ENCODE assay signal across 10 cellular contexts in genomic region chrX:19670854-19671620, GRCh38.
DNase-seq lines count a peak whose midpoint lies in the region; ATAC-seq, FAIRE-seq and TF ChIP-seq lines count a peak whose summit lies in the region.
"Had no signal": no experiment of that assay in that cellular context is flagged by ENCODE, and none has a peak within 500 bp of the region (broad histone marks: within the 10 kb centered on the region; RNA-seq: fewer than 3 reads in every experiment).

No MANE protein-coding gene starts in this region.

- H3K79me2 ChIP-seq in H9 (ENCODE audit: insufficient read depth, low read length) (no peaks in the 10 kb centered on the region), astrocyte (ENCODE audit: insufficient read depth, low read length) (peaks cover 26% of the 10 kb centered on the region), hepatocyte (no peaks in the 10 kb centered on the region)

- H3K23ac ChIP-seq in H9 (ENCODE audit: insufficient read length, low read depth, low read length): no peak overlapping the region

- H3K27me3 Mint-ChIP-seq in H9 (ENCODE audit: low read depth) (no peaks in the 10 kb centered on the region; the same call in 1 of the 2 replicates), astrocyte (ENCODE audit: low read depth, unreplicated experiment) (no peaks in the 10 kb centered on the region)

- H3K79me1 ChIP-seq in H9 (ENCODE audit: insufficient read depth, low read depth, low read length, poor library complexity, severe bottlenecking): no peaks in the 10 kb centered on the region

- no peaks in the 10 kb centered on the region for H3K23me2 ChIP-seq in H9 (ENCODE audit: insufficient read length, low read depth, low read length, poor library complexity, severe bottlenecking)

- H3K36me3 Mint-ChIP-seq in H9 (ENCODE audit: insufficient read depth in 1 of 3, low read depth in 3 of 3) (no peaks in the 10 kb centered on the region; a peak in 4 of 7 replicates), astrocyte (ENCODE audit: low read depth, unreplicated experiment) (no peaks in the 10 kb centered on the region)

- H4K8ac ChIP-seq in H9 (replicated peaks; ENCODE audit: insufficient read length, low read depth, low read length): no peak overlapping the region

- H3K36me3 ChIP-seq in astrocyte (ENCODE audit: insufficient read depth, low read length): no peaks in the 10 kb centered on the region
- no peaks in the 10 kb centered on the region for H3K36me3 ChIP-seq in hepatocyte (replicated peaks; ENCODE audit: insufficient read depth, low read depth)
- H3K36me3 ChIP-seq in skeletal muscle satellite cell (ENCODE audit: insufficient read depth, low read length): no peaks in the 10 kb centered on the region

- H4K5ac ChIP-seq in H9 (ENCODE audit: insufficient read length, low read depth, low read length): no peak overlapping the region

- H2BK120ac ChIP-seq in H9 (ENCODE audit: low read depth, low read length, poor library complexity, severe bottlenecking): no peak overlapping the region

- no peak overlapping the region for H2BK15ac ChIP-seq in H9 (ENCODE audit: low read depth, low read length)

- H2BK5ac ChIP-seq in H9 (ENCODE audit: insufficient read length, low read length): no peak overlapping the region

- H2AFZ ChIP-seq in H9 (ENCODE audit: low read length): no peak overlapping the region
- H2AFZ ChIP-seq in astrocyte (ENCODE audit: low read depth, low read length): peak overlapping the region; percentile 35
- no peak overlapping the region for H2AFZ ChIP-seq in hepatocyte

- H3K18ac ChIP-seq in H9 (ENCODE audit: insufficient read length, low read depth, low read length): no peak overlapping the region

- DNase-seq in H9 (peak; percentile 27), astrocyte (ENCODE audit: low read depth) (peak; percentile 77), hepatocyte (ENCODE audit: low spot score) (peak; percentile 50), NCI-H2081 treated with DMSO at 0.1 percent for 48 hours (lab: John Stamatoyannopoulos, UW) (no peak), NCI-H187 treated with DMSO at 0.1 percent for 48 hours (lab: John Stamatoyannopoulos, UW) (no peak)
- DNase-seq in activated naive CD4-positive, alpha-beta T cell treated with Interleukin-2 at 50 U/mL for 16 hours: no peak
- DNase-seq: amniotic stem cell, NCI-H2029 had no signal

- H4K91ac ChIP-seq in H9 (ENCODE audit: insufficient read length, low read depth, low read length): no peak overlapping the region

- FAIRE-seq in astrocyte (lab: Jason Lieb, UNC): peak; percentile 59

- H3K4me3 Mint-ChIP-seq in H9 (no peak overlapping the region), astrocyte (ENCODE audit: unreplicated experiment) (peak overlapping the region; percentile 84)

- H3K9me3 ChIP-seq in H9 (ENCODE audit: control insufficient read depth, low read depth, low read length) (peaks cover 18% of the 10 kb centered on the region), astrocyte (ENCODE audit: insufficient read depth, low read depth, low read length) (no peaks in the 10 kb centered on the region), hepatocyte (ENCODE audit: low read depth) (no peaks in the 10 kb centered on the region), skeletal muscle satellite cell (replicated peaks; ENCODE audit: low read length) (no peaks in the 10 kb centered on the region)

- WGBS in H9 (ENCODE audit: extremely low coverage, insufficient read length, low lambda C conversion rate): no CpG with 5 or more reads among the region's 8 CpGs
- WGBS in hepatocyte (ENCODE audit: low lambda C conversion rate, missing lambda C conversion rate): 45% methylated on average over 8 of the region's 8 CpGs

- no peak for ATAC-seq in HG02973 (IDR thresholded peaks at IDR 0.05; ENCODE audit: unreplicated experiment)

- H3K27ac Mint-ChIP-seq in H9 (peak overlapping the region; percentile 26 to 87 (median 45); a peak in 3 of 7 replicates), astrocyte (ENCODE audit: unreplicated experiment) (peak overlapping the region; percentile 93)

- H3K4ac ChIP-seq in H9 (ENCODE audit: low read depth, low read length): no peak overlapping the region

- no peak overlapping the region for H2BK12ac ChIP-seq in H9 (ENCODE audit: insufficient read length, low read depth, low read length)

- H3T11ph ChIP-seq in H9 (ENCODE audit: low read length): no peak overlapping the region

- H3K9me3 Mint-ChIP-seq in H9 (peaks cover 59 to 64% of the 10 kb centered on the region in 2 experiments), astrocyte (ENCODE audit: unreplicated experiment) (no peaks in the 10 kb centered on the region)

- no peak overlapping the region for H3K27ac ChIP-seq in H9 (ENCODE audit: insufficient read length, low read depth, low read length)
- H3K27ac ChIP-seq in astrocyte (ENCODE audit: low read depth, low read length): peak overlapping the region; percentile 85
- H3K27ac ChIP-seq in hepatocyte: peak overlapping the region; percentile 25

- H3K9ac ChIP-seq in H9 (ENCODE audit: extremely low read depth, insufficient read length, low read length): no peak overlapping the region
- peak overlapping the region; percentile 78 for H3K9ac ChIP-seq in astrocyte (ENCODE audit: low read length)
- peak overlapping the region; percentile 39 for H3K9ac ChIP-seq in skeletal muscle satellite cell (ENCODE audit: low read depth, low read length)

- H3K4me2 ChIP-seq in H9 (ENCODE audit: insufficient read depth, insufficient read length, low read length) (no peak overlapping the region), astrocyte (ENCODE audit: low read length) (peak overlapping the region; percentile 76), hepatocyte (peak overlapping the region; percentile 53), skeletal muscle satellite cell (ENCODE audit: low read length) (peak overlapping the region; percentile 68)

- no peak overlapping the region for H2AK5ac ChIP-seq in H9 (ENCODE audit: insufficient read length, low read length)

- H3K4me1 Mint-ChIP-seq in H9: peaks cover 13 to 31% of the 10 kb centered on the region in 2 experiments
- peaks cover 33% of the 10 kb centered on the region for H3K4me1 Mint-ChIP-seq in astrocyte (ENCODE audit: low read depth, unreplicated experiment)

- H4K20me1 ChIP-seq in H9 (ENCODE audit: control insufficient read depth, insufficient read depth, insufficient read length) (no peaks in the 10 kb centered on the region), astrocyte (ENCODE audit: insufficient read depth, low read length) (no peaks in the 10 kb centered on the region), hepatocyte (ENCODE audit: insufficient read depth, poor library complexity, severe bottlenecking) (no peaks in the 10 kb centered on the region)

- no peak overlapping the region for H2BK20ac ChIP-seq in H9 (ENCODE audit: low read depth, low read length, poor library complexity, severe bottlenecking)

- no peaks in the 10 kb centered on the region for H3K9me2 ChIP-seq in hepatocyte (replicated peaks; ENCODE audit: insufficient read depth)

- H3K4me3 ChIP-seq in astrocyte (ENCODE audit: insufficient read depth, low read depth, low read length) (peak overlapping the region; percentile 65), hepatocyte (no peak overlapping the region), skeletal muscle satellite cell (ENCODE audit: low read length) (no peak overlapping the region)

- TF ChIP-seq CTCF in H9 (conservative IDR thresholded peaks at IDR 0.05): no peak
- no peak for TF ChIP-seq CTCF in astrocyte (IDR thresholded peaks at IDR 0.05; ENCODE audit: insufficient read depth, low read depth, low read length)
- no peak for TF ChIP-seq CTCF in hepatocyte (IDR thresholded peaks at IDR 0.05; ENCODE audit: poor library complexity)

- no peaks in the 10 kb centered on the region for H3K27me3 ChIP-seq in H9 (ENCODE audit: insufficient read depth, low read length)
- no peaks in the 10 kb centered on the region for H3K27me3 ChIP-seq in astrocyte (ENCODE audit: insufficient read depth, low read length)
- no peaks in the 10 kb centered on the region for H3K27me3 ChIP-seq in hepatocyte
- no peaks in the 10 kb centered on the region for H3K27me3 ChIP-seq in skeletal muscle satellite cell (ENCODE audit: control insufficient read depth, insufficient read depth, low read length)

- H3K4me1 ChIP-seq in H9 (ENCODE audit: insufficient read depth, low read length): peaks cover 2% of the 10 kb centered on the region; the same call in 1 of the 2 replicates
- peaks cover 5% of the 10 kb centered on the region for H3K4me1 ChIP-seq in astrocyte (ENCODE audit: insufficient read depth, low read length)
- peaks cover 19% of the 10 kb centered on the region for H3K4me1 ChIP-seq in hepatocyte (ENCODE audit: insufficient read depth)
- peaks cover 32% of the 10 kb centered on the region for H3K4me1 ChIP-seq in skeletal muscle satellite cell (ENCODE audit: control insufficient read depth, insufficient read depth, low read length)

- no peak overlapping the region for H3K14ac ChIP-seq in H9 (ENCODE audit: insufficient read depth, low read length)

- H3K56ac ChIP-seq in H9 (ENCODE audit: insufficient read length, low read depth, low read length): no peak overlapping the region

Comparison
In these comparisons a context has a peak if more than half of its experiments do, and no peak if none do; other contexts are left out.
1. DNase-seq: peak in H9 (single experiment), astrocyte (single experiment) and hepatocyte (single experiment); none in NCI-H2081 treated with DMSO at 0.1 percent for 48 hours (single experiment), NCI-H187 treated with DMSO at 0.1 percent for 48 hours (single experiment) and activated naive CD4-positive, alpha-beta T cell treated with Interleukin-2 at 50 U/mL for 16 hours (single experiment).